ENCODE assay signal across 1 cellular context in the genomic region with DNA sequence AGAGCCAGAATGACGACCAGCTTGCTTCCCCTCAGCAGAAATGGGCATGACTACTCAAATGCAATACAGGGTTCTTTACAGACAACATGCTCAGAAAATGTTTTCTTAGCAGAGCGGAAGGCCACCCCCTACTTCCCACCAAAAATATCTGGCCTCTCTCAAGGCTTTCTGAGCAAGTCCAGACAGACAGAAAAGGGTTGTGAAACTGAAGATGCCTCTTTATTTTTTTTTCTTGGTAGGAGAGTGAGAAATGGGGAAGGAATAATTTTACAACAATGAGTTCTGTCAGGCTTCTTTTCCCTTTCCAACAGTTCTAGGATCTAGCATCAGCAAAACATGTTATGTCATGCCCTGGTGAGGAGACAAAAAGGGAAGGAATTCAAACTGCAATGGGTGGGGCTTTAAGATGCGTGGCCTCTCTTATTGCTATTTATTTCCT.
TF ChIP-seq lines count a peak whose summit lies in the region.

No MANE protein-coding gene starts in this region.

TF ChIP-seq in A549, 52 proteins besides CTCF, POLR2A, EP300 and RAD21 (continued from another document):
- TF ChIP-seq REST (IDR thresholded peaks at IDR 0.05) (no peak), CHD4 (IDR thresholded peaks at IDR 0.05; ENCODE audit: borderline replicate concordance) (no peak), EHMT2 (IDR thresholded peaks at IDR 0.05; ENCODE audit: low read depth) (no peak), HDAC2 (IDR thresholded peaks at IDR 0.05) (no peak), SREBF2 (IDR thresholded peaks at IDR 0.05) (no peak), SMC3 (IDR thresholded peaks at IDR 0.05) (no peak), TP53 (CRISPR knock-in tag; IDR thresholded peaks at IDR 0.05) (no peak), ATOH8 (CRISPR knock-in tag; IDR thresholded peaks at IDR 0.05; ENCODE audit: low read depth) (no peak), RARB (CRISPR knock-in tag; IDR thresholded peaks at IDR 0.05) (no peak), NPAS2 (CRISPR knock-in tag; IDR thresholded peaks at IDR 0.05; ENCODE audit: borderline replicate concordance) (no peak), KDM5A (IDR thresholded peaks at IDR 0.05) (no peak), TFCP2L1 (CRISPR knock-in tag; IDR thresholded peaks at IDR 0.05) (no peak), BCL3 (IDR thresholded peaks at IDR 0.05) (no peak), MYC (IDR thresholded peaks at IDR 0.05; ENCODE audit: borderline replicate concordance, low read length) (no peak)
- TF ChIP-seq, protein P1, sequence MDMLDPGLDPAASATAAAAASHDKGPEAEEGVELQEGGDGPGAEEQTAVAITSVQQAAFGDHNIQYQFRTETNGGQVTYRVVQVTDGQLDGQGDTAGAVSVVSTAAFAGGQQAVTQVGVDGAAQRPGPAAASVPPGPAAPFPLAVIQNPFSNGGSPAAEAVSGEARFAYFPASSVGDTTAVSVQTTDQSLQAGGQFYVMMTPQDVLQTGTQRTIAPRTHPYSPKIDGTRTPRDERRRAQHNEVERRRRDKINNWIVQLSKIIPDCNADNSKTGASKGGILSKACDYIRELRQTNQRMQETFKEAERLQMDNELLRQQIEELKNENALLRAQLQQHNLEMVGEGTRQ (IDR thresholded peaks at IDR 0.05) = no peak
- TF ChIP-seq, protein P2, sequence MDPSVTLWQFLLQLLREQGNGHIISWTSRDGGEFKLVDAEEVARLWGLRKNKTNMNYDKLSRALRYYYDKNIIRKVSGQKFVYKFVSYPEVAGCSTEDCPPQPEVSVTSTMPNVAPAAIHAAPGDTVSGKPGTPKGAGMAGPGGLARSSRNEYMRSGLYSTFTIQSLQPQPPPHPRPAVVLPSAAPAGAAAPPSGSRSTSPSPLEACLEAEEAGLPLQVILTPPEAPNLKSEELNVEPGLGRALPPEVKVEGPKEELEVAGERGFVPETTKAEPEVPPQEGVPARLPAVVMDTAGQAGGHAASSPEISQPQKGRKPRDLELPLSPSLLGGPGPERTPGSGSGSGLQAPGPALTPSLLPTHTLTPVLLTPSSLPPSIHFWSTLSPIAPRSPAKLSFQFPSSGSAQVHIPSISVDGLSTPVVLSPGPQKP (IDR thresholded peaks at IDR 0.05; ENCODE audit: low read depth, low read length) = no peak
- TF ChIP-seq, protein P3, sequence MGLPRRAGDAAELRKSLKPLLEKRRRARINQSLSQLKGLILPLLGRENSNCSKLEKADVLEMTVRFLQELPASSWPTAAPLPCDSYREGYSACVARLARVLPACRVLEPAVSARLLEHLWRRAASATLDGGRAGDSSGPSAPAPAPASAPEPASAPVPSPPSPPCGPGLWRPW (IDR thresholded peaks at IDR 0.05) = no peak
